ENCODE assay signal across 1 cellular context in genomic region chr15:89971592-89971997, GRCh38.
TF ChIP-seq lines count a peak whose summit lies in the region.

No MANE protein-coding gene starts in this region.

TF ChIP-seq in HepG2, 621 proteins besides CTCF, POLR2A, EP300 and RAD21 (continued from another document):
- TF ChIP-seq KIAA2018 (CRISPR knock-in tag; IDR thresholded peaks at IDR 0.05; ENCODE audit: borderline replicate concordance) (no peak), ZNF710 (CRISPR knock-in tag; IDR thresholded peaks at IDR 0.05; ENCODE audit: borderline replicate concordance) (no peak), ZGPAT (CRISPR knock-in tag; IDR thresholded peaks at IDR 0.05) (no peak), IKZF5 (CRISPR knock-in tag; IDR thresholded peaks at IDR 0.05) (no peak), CREB1 (IDR thresholded peaks at IDR 0.05) (no peak), CREB1 (CRISPR knock-in tag; IDR thresholded peaks at IDR 0.05) (peak; percentile 36; the same call in 1 of the 2 replicates), ZNF607 (CRISPR knock-in tag; IDR thresholded peaks at IDR 0.05; ENCODE audit: borderline replicate concordance) (no peak), SP1 (IDR thresholded peaks at IDR 0.05) (no peak), SP1 (CRISPR knock-in tag; IDR thresholded peaks at IDR 0.05) (no peak), ZNF589 (CRISPR knock-in tag; conservative IDR thresholded peaks at IDR 0.05) (no peak), ZSCAN21 (CRISPR knock-in tag; IDR thresholded peaks at IDR 0.05; ENCODE audit: borderline replicate concordance) (no peak), ZSCAN22 (CRISPR knock-in tag; IDR thresholded peaks at IDR 0.05) (no peak), HIVEP1 (CRISPR knock-in tag; IDR thresholded peaks at IDR 0.05) (no peak), FOSL2 (CRISPR knock-in tag; IDR thresholded peaks at IDR 0.05) (0 out of 2 replicates have a peak, but pooled peaks have one; percentile 15), ZNF292 (CRISPR knock-in tag; IDR thresholded peaks at IDR 0.05; ENCODE audit: borderline replicate concordance, low read depth) (no peak), ZNF572 (CRISPR knock-in tag; IDR thresholded peaks at IDR 0.05) (no peak), KDM4B (CRISPR knock-in tag; IDR thresholded peaks at IDR 0.05) (no peak), KDM3A (CRISPR knock-in tag; IDR thresholded peaks at IDR 0.05; ENCODE audit: low read depth) (no peak), GFI1 (CRISPR knock-in tag; IDR thresholded peaks at IDR 0.05; ENCODE audit: borderline replicate concordance) (no peak), STAG1 (CRISPR knock-in tag; IDR thresholded peaks at IDR 0.05) (peak; percentile 74), SSRP1 (CRISPR knock-in tag; IDR thresholded peaks at IDR 0.05) (no peak), XRCC5 (optimal IDR thresholded peaks at IDR 0.05; ENCODE audit: low read length) (peak; percentile 76), MIXL1 (CRISPR knock-in tag; IDR thresholded peaks at IDR 0.05) (no peak), PHB2 (IDR thresholded peaks at IDR 0.05; ENCODE audit: partially characterized antibody) (no peak), RORA (CRISPR knock-in tag; IDR thresholded peaks at IDR 0.05) (no peak), TEF (CRISPR knock-in tag; IDR thresholded peaks at IDR 0.05) (no peak)
